8 cellular contexts compared by ENCODE assay signal in genomic region chr12:123384994-123385376, GRCh38. TPM values are rescaled to one million over a fixed set of nuclear protein-coding genes. Genes with fewer than 3 reads are reported as not detected.
DNase-seq lines count a peak whose midpoint lies in the region; ATAC-seq and TF ChIP-seq lines count a peak whose summit lies in the region.

No MANE protein-coding gene starts in this region.

- peak overlapping the region; percentile 27 for H3K9ac ChIP-seq in rectal smooth muscle tissue (ENCODE audit: low read length)

- DNase-seq in GM12865 (ENCODE audit: low read depth) (no peak), Panc1 (ENCODE audit: low read depth, low spot score) (no peak), esophagus squamous epithelium (lab: John Stamatoyannopoulos, UW) (no peak), cortex of kidney (lab: John Stamatoyannopoulos, UW) (no peak), NCI-H446 (lab: John Stamatoyannopoulos, UW) (no peak), NCI-H526 treated with DMSO at 0.1 percent for 48 hours (lab: John Stamatoyannopoulos, UW) (no peak)

- TF ChIP-seq POLR2A in esophagus squamous epithelium (IDR thresholded peaks at IDR 0.05): no peak

- ATAC-seq in Panc1: no peak
- no peak for ATAC-seq in HG02852 (IDR thresholded peaks at IDR 0.05; ENCODE audit: unreplicated experiment)

- H3K4me3 ChIP-seq in GM12865 (ENCODE audit: low read depth, low read length): peak overlapping the region; percentile 70
- H3K4me3 ChIP-seq in Panc1 (ENCODE audit: low read depth in 2 of 2, low read length in 2 of 2): peak overlapping the region; percentile 87 to 93
- H3K4me3 ChIP-seq in esophagus squamous epithelium: peak overlapping the region; percentile 80 to 93 (median 84)
- H3K4me3 ChIP-seq in rectal smooth muscle tissue (ENCODE audit: low read length): peak overlapping the region; percentile 85

- H3K36me3 ChIP-seq in Panc1 (ENCODE audit: control insufficient read depth, insufficient read depth, low read length): no peaks in the 10 kb centered on the region
- no peaks in the 10 kb centered on the region for H3K36me3 ChIP-seq in esophagus squamous epithelium
- no peaks in the 10 kb centered on the region for H3K36me3 ChIP-seq in rectal smooth muscle tissue (ENCODE audit: control insufficient read depth, insufficient read depth, low read length)

- CTCF ChIA-PET in Panc1 (lab: Charles Lee): no interaction called here

- BruUV-seq in Panc1 (replicated peaks; lab: Mats Ljungman, UMichigan): no TSS peak

- no peak for TF ChIP-seq CTCF in GM12865 (IDR thresholded peaks at IDR 0.05; ENCODE audit: insufficient read depth, low read depth, low read length, missing control alignments)
- TF ChIP-seq CTCF in Panc1 (IDR thresholded peaks at IDR 0.05): no peak
- TF ChIP-seq CTCF in esophagus squamous epithelium (IDR thresholded peaks at IDR 0.05): no peak

- H3K27ac ChIP-seq in Panc1 (ENCODE audit: low read length) (peak overlapping the region; percentile 85), esophagus squamous epithelium (peak overlapping the region; percentile 81 to 94 (median 92)), rectal smooth muscle tissue (ENCODE audit: low read depth, low read length) (no peak overlapping the region)

- H3K27me3 ChIP-seq in Panc1 (ENCODE audit: control insufficient read depth, insufficient read depth, low read length): no peaks in the 10 kb centered on the region
- no peaks in the 10 kb centered on the region for H3K27me3 ChIP-seq in esophagus squamous epithelium
- H3K27me3 ChIP-seq in rectal smooth muscle tissue (ENCODE audit: control insufficient read depth, insufficient read depth, low read length): no peaks in the 10 kb centered on the region

- in situ Hi-C loops in Panc1 (cut with HindIII; ENCODE audit: low pct_unique_long_range_greater_than_20kb, low sequenced_read_pairs): no loop called here

- H3K9me3 ChIP-seq in Panc1 (ENCODE audit: control insufficient read depth, insufficient read depth, low read depth, low read length): no peaks in the 10 kb centered on the region
- no peaks in the 10 kb centered on the region for H3K9me3 ChIP-seq in esophagus squamous epithelium

- H3K4me1 ChIP-seq in Panc1 (ENCODE audit: control insufficient read depth, insufficient read depth, low read length) (peaks cover 23% of the 10 kb centered on the region), esophagus squamous epithelium (peaks cover 18 to 47% (median 22%) of the 10 kb centered on the region in 3 donors), rectal smooth muscle tissue (ENCODE audit: control insufficient read depth, insufficient read depth, low read length) (peaks cover 10% of the 10 kb centered on the region)

- WGBS in esophagus squamous epithelium, 2 donors: 0 to 33% methylated on average over 1 of the region's 1 CpG

- POLR2A ChIA-PET in Panc1 (lab: Charles Lee): interaction anchor here (0.6 kb wide), 1 partner anchor 43 kb away, joined by 3 read pairs; no protein-coding TSS in a partner anchor

- intact Hi-C loops in Panc1 (cut with micrococcal nuclease; ENCODE audit: unreplicated experiment): no loop called here
- intact Hi-C loops in esophagus squamous epithelium (cut with DNase I): no loop called here

RNA-seq across cellular contexts. Expression of gene KMT5A, which starts 1.1 kb away (rescaled TPM):
- 53.0 TPM for total RNA-seq in Panc1 (2021; ENCODE audit: unreplicated experiment)
- polyA plus RNA-seq in Panc1 (2012; ENCODE audit: insufficient read length): 32.1 TPM
- 10 to 100 TPM; 54.8 to 69.1 (median 68.4) TPM for total RNA-seq in esophagus squamous epithelium

RNA-seq across cellular contexts. Expression of gene SBNO1, which starts 20.3 kb away (rescaled TPM):
- total RNA-seq in Panc1 (2021; ENCODE audit: unreplicated experiment) (68.7 TPM), esophagus squamous epithelium (10 to 100 TPM; 16.8 to 26.1 (median 23.0) TPM)
- polyA plus RNA-seq in Panc1 (2012; ENCODE audit: insufficient read length): 16.8 TPM

RNA-seq across cellular contexts. Expression of gene RILPL2, which starts 51.5 kb away (rescaled TPM):
- total RNA-seq in Panc1 (2021; ENCODE audit: unreplicated experiment): 5.4 TPM
- 9.4 TPM for polyA plus RNA-seq in Panc1 (2012; ENCODE audit: insufficient read length)
- 1 to 10 TPM; 1.3 to 5.7 (median 3.7) TPM for total RNA-seq in esophagus squamous epithelium
